In genomic region chr16:89545044-89545830, GRCh38 we compare ENCODE assay signal across 1 cellular context.
A peak's percentile ranks its signal among the peaks of the same experiment; 100 is the strongest.
TF ChIP-seq lines count a peak whose summit lies in the region.

No MANE protein-coding gene starts in this region.

TF ChIP-seq in HepG2, 621 proteins besides CTCF, POLR2A, EP300 and RAD21 (continued from another document):
- TF ChIP-seq ZNF225 (CRISPR knock-in tag; IDR thresholded peaks at IDR 0.05): no peak
- no peak for TF ChIP-seq NONO (IDR thresholded peaks at IDR 0.05)
- peak; percentile 61; the same call in 1 of the 2 replicates for TF ChIP-seq NONO (CRISPR knock-in tag; conservative IDR thresholded peaks at IDR 0.05)
- TF ChIP-seq RXRA (CRISPR knock-in tag; IDR thresholded peaks at IDR 0.05): no peak; the same call in 1 of the 2 replicates
- no peak for TF ChIP-seq MIER2 (CRISPR knock-in tag; IDR thresholded peaks at IDR 0.05)
- no peak; the same call in 1 of the 2 replicates for TF ChIP-seq SALL2 (CRISPR knock-in tag; IDR thresholded peaks at IDR 0.05)
- peak; percentile 96 for TF ChIP-seq HNF4G (IDR thresholded peaks at IDR 0.05; ENCODE audit: borderline replicate concordance, low read depth, low read length)
- peak; percentile 75; the same call in 1 of the 2 replicates for TF ChIP-seq HNF4G (CRISPR knock-in tag; IDR thresholded peaks at IDR 0.05; ENCODE audit: borderline replicate concordance, low read depth)
- no peak for TF ChIP-seq ZHX2 (IDR thresholded peaks at IDR 0.05; ENCODE audit: low read depth)
- TF ChIP-seq ZHX2 (CRISPR knock-in tag; IDR thresholded peaks at IDR 0.05; ENCODE audit: borderline replicate concordance): no peak
- no peak for TF ChIP-seq ZNF740 (CRISPR knock-in tag; IDR thresholded peaks at IDR 0.05)
